Comparison of ENCODE assay signal across 9 cellular contexts in the genomic region with DNA sequence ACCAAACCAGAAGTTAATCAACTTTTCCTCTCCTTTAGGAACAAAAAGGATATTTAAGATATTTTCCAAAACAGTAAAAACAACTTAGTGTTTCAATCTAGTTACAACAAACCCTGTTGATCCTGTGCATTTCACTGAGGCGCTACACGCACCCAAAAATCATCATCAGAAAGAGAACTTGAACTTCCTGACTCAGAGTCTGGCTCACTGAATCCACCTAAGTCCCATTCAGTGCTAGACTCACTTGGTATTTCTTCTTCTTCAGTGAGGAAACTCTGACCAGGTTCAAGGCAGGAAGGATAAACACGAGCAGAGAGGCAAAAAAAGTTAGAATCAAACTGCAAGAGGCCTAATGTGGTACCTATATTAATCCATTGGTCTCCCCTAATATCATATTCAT. TPM values are rescaled to one million over a fixed set of nuclear protein-coding genes. Genes with fewer than 3 reads are reported as not detected.
DNase-seq lines count a peak whose midpoint lies in the region; ATAC-seq and TF ChIP-seq lines count a peak whose summit lies in the region.
"Had no signal": no experiment of that assay in that cellular context is flagged by ENCODE, and none has a peak within 500 bp of the region (broad histone marks: within the 10 kb centered on the region; RNA-seq: fewer than 3 reads in every experiment).

No MANE protein-coding gene starts in this region.

- H3K18ac ChIP-seq in trophoblast cell (ENCODE audit: low read length), result no peak overlapping the region

- no peak overlapping the region for H2AFZ ChIP-seq in OCI-LY3 (ENCODE audit: low read depth, low read length)
- H2AFZ ChIP-seq in trophoblast cell (ENCODE audit: insufficient read depth, low read length, poor library complexity), result no peak overlapping the region

- H3K23ac ChIP-seq in trophoblast cell (ENCODE audit: low read length), result no peak overlapping the region

- H3K27me3 ChIP-seq in OCI-LY3 (ENCODE audit: low read depth, low read length), result no peaks in the 10 kb centered on the region
- H3K27me3 ChIP-seq in trophoblast cell (ENCODE audit: insufficient read depth, low read length), result no peaks in the 10 kb centered on the region

- H3K79me1 ChIP-seq in trophoblast cell (ENCODE audit: low read length), result peaks cover 3% of the 10 kb centered on the region

- peak; percentile 7 to 8 for ATAC-seq in activated CD4-positive, CD25-positive, alpha-beta regulatory T cell treated with anti-CD3 and anti-CD28 coated beads, Interleukin-2, amount 50 U/mL, for 24 hours

- no peak overlapping the region for H2AK5ac ChIP-seq in trophoblast cell (ENCODE audit: low read length)

- H3K4me2 ChIP-seq in OCI-LY3 (ENCODE audit: low read length), result peak overlapping the region; percentile 13; the same call in 1 of the 2 replicates
- peak overlapping the region; percentile 38 for H3K4me2 ChIP-seq in trophoblast cell (ENCODE audit: low read length)

- no peak overlapping the region for H3K4ac ChIP-seq in trophoblast cell (ENCODE audit: low read depth, low read length)

- H4K12ac ChIP-seq in trophoblast cell (ENCODE audit: low read depth, low read length), result no peak overlapping the region

- H2BK12ac ChIP-seq in trophoblast cell (ENCODE audit: low read length), result no peak overlapping the region

- H3K4me1 ChIP-seq in OCI-LY3 (ENCODE audit: low read length) (peaks cover 18% of the 10 kb centered on the region), trophoblast cell (ENCODE audit: control insufficient read depth in 1 of 2, insufficient read depth in 2 of 2, low read length in 2 of 2) (peaks cover 0 to 7% of the 10 kb centered on the region in 2 experiments)

- TF ChIP-seq CTCF in OCI-LY3 (IDR thresholded peaks at IDR 0.05; ENCODE audit: low read depth, low read length), result no peak

- peaks cover 15% of the 10 kb centered on the region for H3K36me3 ChIP-seq in OCI-LY3 (replicated peaks; ENCODE audit: low read depth, low read length)
- H3K36me3 ChIP-seq in trophoblast cell (ENCODE audit: control insufficient read depth in 1 of 2, insufficient read depth in 2 of 2, low read length in 2 of 2), result no peaks in the 10 kb centered on the region

- H4K8ac ChIP-seq in trophoblast cell (ENCODE audit: low read depth, low read length), result no peak overlapping the region

- H3K79me2 ChIP-seq in OCI-LY3 (ENCODE audit: low read length) (peaks cover 46% of the 10 kb centered on the region), trophoblast cell (ENCODE audit: control insufficient read depth, insufficient read depth, low read length, poor library complexity) (peaks cover 3% of the 10 kb centered on the region)

- no peak overlapping the region for H3K14ac ChIP-seq in trophoblast cell (ENCODE audit: low read length)

- H4K20me1 ChIP-seq in OCI-LY3 (ENCODE audit: insufficient read depth, low read length), result no peaks in the 10 kb centered on the region

- WGBS in trophoblast cell (ENCODE audit: extremely low coverage, insufficient coverage, insufficient read length), result no CpG with 5 or more reads among the region's 3 CpGs

- 0 out of 2 replicates have a peak overlapping the region, but pooled peaks have one; percentile 2 for H3K4me3 ChIP-seq in OCI-LY3 (ENCODE audit: low read length)
- no peak overlapping the region for H3K4me3 ChIP-seq in trophoblast cell (ENCODE audit: low read depth, low read length)

- H3K9ac ChIP-seq in OCI-LY3 (ENCODE audit: low read length) (no peak overlapping the region), trophoblast cell (ENCODE audit: low read length) (no peak overlapping the region)

- H2BK120ac ChIP-seq in trophoblast cell (ENCODE audit: insufficient read depth, low read length, poor library complexity), result no peak overlapping the region

- H4K91ac ChIP-seq in trophoblast cell (ENCODE audit: low read depth, low read length), result no peak overlapping the region

- H2BK5ac ChIP-seq in trophoblast cell (ENCODE audit: low read depth, low read length, poor library complexity), result no peak overlapping the region

- H3K27ac ChIP-seq in OCI-LY3 (ENCODE audit: low read length) (no peak overlapping the region), trophoblast cell (ENCODE audit: low read depth, low read length) (no peak overlapping the region), caudate nucleus (ENCODE audit: low read depth, low read length) (no peak overlapping the region)

- no peak for DNase-seq in activated CD4-positive, CD25-positive, alpha-beta regulatory T cell (lab: John Stamatoyannopoulos, UW)
- DNase-seq in dermis blood vessel endothelial cell, result peak; percentile 5
- DNase-seq in trophoblast cell, result no peak
- no peak for DNase-seq in dedifferentiated amniotic fluid mesenchymal stem cell (ENCODE audit: extremely low spot score)
- no peak for DNase-seq in caudate nucleus (lab: John Stamatoyannopoulos, UW)
- DNase-seq in GOT3 (lab: John Stamatoyannopoulos, UW), result no peak
- DNase-seq: activated gamma-delta T cell had no signal

- no peaks in the 10 kb centered on the region for H3K9me3 ChIP-seq in OCI-LY3 (ENCODE audit: insufficient read depth, low read length)
- H3K9me3 ChIP-seq in trophoblast cell (ENCODE audit: insufficient read depth, low read depth, low read length), result no peaks in the 10 kb centered on the region

RNA-seq across cellular contexts. Expression of gene KBTBD6, which starts 2.2 kb away (rescaled TPM):
- 10.4 and 10.6 TPM in 2 replicates for total RNA-seq in dermis blood vessel endothelial cell
- polyA plus RNA-seq in trophoblast cell (2013), result 2.9 and 3.2 TPM in 2 replicates
